In genomic region chr3:53675942-53676341, GRCh38 we compare ENCODE assay signal across 23 cellular contexts.
"Had no signal": no experiment of that assay in that cellular context is flagged by ENCODE, and none has a peak within 500 bp of the region (broad histone marks: within the 10 kb centered on the region; RNA-seq: fewer than 3 reads in every experiment).

No MANE protein-coding gene starts in this region.

- H3K27ac Mint-ChIP-seq: activated CD4-positive, alpha-beta memory T cell treated with anti-CD3 and anti-CD28 coated beads for 36 hours; activated CD4-positive, alpha-beta T cell treated with anti-CD3 and anti-CD28 coated beads, Interleukin-2, amount 10 ng/mL, durations not matched to agents 7 days and 5 days; activated naive CD4-positive, alpha-beta T cell treated with anti-CD3 and anti-CD28 coated beads for 36 hours; activated naive CD8-positive, alpha-beta T cell; activated T-helper 17 cell treated with anti-CD3 and anti-CD28 coated beads, Interleukin-2, amount 50 U/mL, for 72 hours; T-helper 17 cell; WTC11 had no signal

- ATAC-seq: activated T-cell treated with anti-CD3 and anti-CD28 coated beads, Interleukin-2, amount 50 U/mL, for 4 hours; activated T-helper 17 cell treated with anti-CD3 and anti-CD28 coated beads, Interleukin-2, amount 50 U/mL, for 72 hours; PC-3; T-helper 17 cell; WTC11 had no signal

- H3K4me1 Mint-ChIP-seq: activated CD4-positive, alpha-beta T cell treated with anti-CD3 and anti-CD28 coated beads, Interleukin-2, amount 10 ng/mL, durations not matched to agents 7 days and 5 days; activated T-helper 17 cell treated with anti-CD3 and anti-CD28 coated beads, Interleukin-2, amount 50 U/mL, for 72 hours; T-helper 17 cell; WTC11 had no signal

- DNase-seq: activated CD4-positive, alpha-beta memory T cell treated with anti-CD3 and anti-CD28 coated beads for 36 hours; activated CD4-positive, alpha-beta T cell treated with anti-CD3 and anti-CD28 coated beads, Interleukin-2, amount 10 ng/mL, durations not matched to agents 7 days and 5 days; activated CD4-positive, CD25-positive, alpha-beta regulatory T cell treated with anti-CD3 and anti-CD28 coated beads, Interleukin-2, amount 50 U/mL, for 72 hours; activated CD8-positive, alpha-beta memory T cell treated with anti-CD3 and anti-CD28 coated beads for 24 hours; activated gamma-delta T cell; activated naive CD4-positive, alpha-beta T cell treated with anti-CD3 and anti-CD28 coated beads for 36 hours; activated T-cell treated with anti-CD3 and anti-CD28 coated beads, Interleukin-2, amount 50 U/mL, for 4 hours; central memory CD4-positive, alpha-beta T cell; Kasumi-1; KBM-7; NCI-H1105 treated with DMSO at 0.1 percent for 48 hours; NCI-H1436 treated with DMSO at 0.1 percent for 48 hours; NCI-H187; NCI-H2081; NCI-H446; NCI-H524; PC-3; SIG-M5; T-helper 17 cell; T-helper 9 cell had no signal

- H3K36me3 Mint-ChIP-seq: activated CD4-positive, alpha-beta memory T cell treated with anti-CD3 and anti-CD28 coated beads for 36 hours; activated naive CD8-positive, alpha-beta T cell; WTC11 had no signal

- H3K9me3 Mint-ChIP-seq: activated CD4-positive, alpha-beta memory T cell treated with anti-CD3 and anti-CD28 coated beads for 36 hours; activated CD4-positive, alpha-beta T cell treated with anti-CD3 and anti-CD28 coated beads, Interleukin-2, amount 10 ng/mL, durations not matched to agents 7 days and 5 days; activated naive CD4-positive, alpha-beta T cell treated with anti-CD3 and anti-CD28 coated beads for 36 hours; activated T-cell treated with anti-CD3 and anti-CD28 coated beads, Interleukin-2, amount 50 U/mL, for 4 hours; activated T-helper 17 cell treated with anti-CD3 and anti-CD28 coated beads, Interleukin-2, amount 50 U/mL, for 72 hours; WTC11 had no signal

- H3K4me3 Mint-ChIP-seq: activated CD4-positive, alpha-beta memory T cell treated with anti-CD3 and anti-CD28 coated beads for 36 hours; activated CD4-positive, alpha-beta T cell treated with anti-CD3 and anti-CD28 coated beads, Interleukin-2, amount 10 ng/mL, durations not matched to agents 7 days and 5 days; activated naive CD4-positive, alpha-beta T cell treated with anti-CD3 and anti-CD28 coated beads for 36 hours; activated naive CD8-positive, alpha-beta T cell; activated T-cell treated with anti-CD3 and anti-CD28 coated beads, Interleukin-2, amount 50 U/mL, for 4 hours; activated T-helper 17 cell treated with anti-CD3 and anti-CD28 coated beads, Interleukin-2, amount 50 U/mL, for 72 hours; T-helper 17 cell; WTC11 had no signal
